Comparison of ENCODE assay signal across 11 cellular contexts in the genomic region with DNA sequence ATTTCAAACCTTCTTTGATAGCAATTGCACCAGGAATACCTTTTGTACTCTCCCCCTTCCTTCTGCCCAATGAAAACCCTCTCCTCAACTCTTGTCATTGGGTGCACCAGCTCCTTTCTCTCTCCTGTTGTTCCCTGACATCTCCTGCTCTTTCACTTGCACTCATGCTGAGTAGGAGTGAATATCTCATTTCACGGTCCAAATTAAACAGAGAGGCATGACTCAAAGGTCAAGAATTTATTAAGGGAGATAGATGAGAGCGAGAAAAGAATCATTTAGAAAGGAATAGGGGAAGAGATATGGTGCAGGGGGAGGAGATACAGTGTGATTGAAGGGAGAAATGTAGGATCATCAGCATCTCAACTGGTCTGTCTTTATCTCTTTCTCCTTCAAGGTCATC. TPM values are rescaled to one million over a fixed set of nuclear protein-coding genes. Genes with fewer than 3 reads are reported as not detected.
DNase-seq lines count a peak whose midpoint lies in the region; ATAC-seq and TF ChIP-seq lines count a peak whose summit lies in the region.
"Had no signal": no experiment of that assay in that cellular context is flagged by ENCODE, and none has a peak within 500 bp of the region (broad histone marks: within the 10 kb centered on the region; RNA-seq: fewer than 3 reads in every experiment).

No MANE protein-coding gene starts in this region.

- peak overlapping the region; percentile 4 for H3K27ac Mint-ChIP-seq in central memory CD8-positive, alpha-beta T cell (ENCODE audit: low read depth)
- peak overlapping the region in 6 of 9 donors; percentile 14 to 82 (median 60) for H3K27ac Mint-ChIP-seq in naive thymus-derived CD4-positive, alpha-beta T cell
- H3K27ac Mint-ChIP-seq in progenitor cell of endocrine pancreas: no peak overlapping the region

- H3K4me2 ChIP-seq in OCI-LY3 (ENCODE audit: low read length): no peak overlapping the region

- H3K4me3 Mint-ChIP-seq in central memory CD8-positive, alpha-beta T cell: no peak overlapping the region
- H3K4me3 Mint-ChIP-seq in naive thymus-derived CD4-positive, alpha-beta T cell: peak overlapping the region in 1 of 10 donors; percentile 6
- H3K4me3 Mint-ChIP-seq in progenitor cell of endocrine pancreas (ENCODE audit: low read depth): no peak overlapping the region

- no peak overlapping the region for H2AFZ ChIP-seq in OCI-LY3 (ENCODE audit: low read depth, low read length)

- no peaks in the 10 kb centered on the region for H4K20me1 ChIP-seq in OCI-LY3 (ENCODE audit: insufficient read depth, low read length)

- H3K4me3 ChIP-seq in OCI-LY3 (ENCODE audit: low read length): no peak overlapping the region
- H3K4me3 ChIP-seq in naive thymus-derived CD4-positive, alpha-beta T cell (ENCODE audit: low read length): no peak overlapping the region
- H3K4me3 ChIP-seq: gastroesophageal sphincter had no signal

- CTCF ChIA-PET in naive thymus-derived CD4-positive, alpha-beta T cell (lab: Charles Lee): no interaction called here

- intact Hi-C loops in naive thymus-derived CD4-positive, alpha-beta T cell (cut with micrococcal nuclease): loop anchor here (5.0 kb wide), 2 partner anchors 37 to 42 kb away; no protein-coding TSS in a partner anchor

- no peaks in the 10 kb centered on the region for H3K9me3 ChIP-seq in OCI-LY3 (ENCODE audit: insufficient read depth, low read length)
- no peaks in the 10 kb centered on the region for H3K9me3 ChIP-seq in naive thymus-derived CD4-positive, alpha-beta T cell (ENCODE audit: control insufficient read depth in 2 of 3, low read length in 3 of 3)
- H3K9me3 ChIP-seq: gastroesophageal sphincter had no signal

- peaks cover 54% of the 10 kb centered on the region for H3K4me1 Mint-ChIP-seq in central memory CD8-positive, alpha-beta T cell
- H3K4me1 Mint-ChIP-seq in naive thymus-derived CD4-positive, alpha-beta T cell: peaks cover 15 to 48% (median 28%) of the 10 kb centered on the region in 7 donors
- H3K4me1 Mint-ChIP-seq in progenitor cell of endocrine pancreas (ENCODE audit: low read depth): peaks cover 2% of the 10 kb centered on the region

- peaks cover 13% of the 10 kb centered on the region for H3K4me1 ChIP-seq in OCI-LY3 (ENCODE audit: low read length)
- peaks cover 0 to 12% of the 10 kb centered on the region in 2 donors for H3K4me1 ChIP-seq in naive thymus-derived CD4-positive, alpha-beta T cell (ENCODE audit: control insufficient read depth in 2 of 2, insufficient read depth in 2 of 2, low read length in 2 of 2)
- H3K4me1 ChIP-seq: gastroesophageal sphincter had no signal

- 0 out of 2 replicates have a peak overlapping the region, but pooled peaks have one; percentile 44 for H3K27ac ChIP-seq in OCI-LY3 (ENCODE audit: low read length)
- H3K27ac ChIP-seq in naive thymus-derived CD4-positive, alpha-beta T cell (ENCODE audit: low read depth, low read length): peak overlapping the region; percentile 9
- H3K27ac ChIP-seq: gastroesophageal sphincter had no signal

- ATAC-seq in central memory CD8-positive, alpha-beta T cell (replicated peaks; ENCODE audit: extremely low read depth, poor library complexity, severe bottlenecking): no peak
- ATAC-seq in naive thymus-derived CD4-positive, alpha-beta T cell: no peak
- no peak for ATAC-seq in GM18868 (IDR thresholded peaks at IDR 0.05; ENCODE audit: unreplicated experiment)
- ATAC-seq: gastroesophageal sphincter had no signal

- DNase-seq in DMS53 (lab: John Stamatoyannopoulos, UW) (peak; percentile 40), progenitor cell of endocrine pancreas (ENCODE audit: low spot score, unreplicated experiment) (no peak), SIG-M5 (lab: John Stamatoyannopoulos, UW) (no peak)
- no peak for DNase-seq in central memory CD8-positive, alpha-beta T cell (ENCODE audit: low spot score in 2 of 2)
- DNase-seq in naive thymus-derived CD4-positive, alpha-beta T cell: no peak
- DNase-seq: DMS 273 treated with DMSO at 0.1 percent for 48 hours, NCI-H187 treated with DMSO at 0.1 percent for 48 hours, T-helper 9 cell had no signal

- no peak for TF ChIP-seq CTCF in OCI-LY3 (IDR thresholded peaks at IDR 0.05; ENCODE audit: low read depth, low read length)
- no peak for TF ChIP-seq CTCF in progenitor cell of endocrine pancreas (IDR thresholded peaks at IDR 0.05; ENCODE audit: unreplicated experiment)

- H3K36me3 Mint-ChIP-seq in central memory CD8-positive, alpha-beta T cell (ENCODE audit: insufficient read depth): peaks cover 67% of the 10 kb centered on the region
- H3K36me3 Mint-ChIP-seq in naive thymus-derived CD4-positive, alpha-beta T cell: peaks cover 23 to 62% (median 50%) of the 10 kb centered on the region in 5 donors
- H3K36me3 Mint-ChIP-seq in progenitor cell of endocrine pancreas (ENCODE audit: insufficient read depth): peaks cover 2% of the 10 kb centered on the region

- H3K79me2 ChIP-seq in OCI-LY3 (ENCODE audit: low read length): no peaks in the 10 kb centered on the region

- H3K27me3 ChIP-seq in OCI-LY3 (ENCODE audit: low read depth, low read length): no peaks in the 10 kb centered on the region
- H3K27me3 ChIP-seq in naive thymus-derived CD4-positive, alpha-beta T cell (ENCODE audit: control insufficient read depth in 2 of 2, insufficient read depth in 2 of 2, low read length in 2 of 2): no peaks in the 10 kb centered on the region
- H3K27me3 ChIP-seq: gastroesophageal sphincter had no signal

- H3K36me3 ChIP-seq in OCI-LY3 (replicated peaks; ENCODE audit: low read depth, low read length): peaks cover 85% of the 10 kb centered on the region
- peaks cover 18 to 63% (median 54%) of the 10 kb centered on the region in 3 experiments for H3K36me3 ChIP-seq in naive thymus-derived CD4-positive, alpha-beta T cell (ENCODE audit: control insufficient read depth in 2 of 3, insufficient read depth in 3 of 3, low read length in 3 of 3)

- H3K9ac ChIP-seq in OCI-LY3 (ENCODE audit: low read length): no peak overlapping the region

- H3K9me3 Mint-ChIP-seq in central memory CD8-positive, alpha-beta T cell: no peaks in the 10 kb centered on the region
- H3K9me3 Mint-ChIP-seq in naive thymus-derived CD4-positive, alpha-beta T cell: no peaks in the 10 kb centered on the region
- no peaks in the 10 kb centered on the region for H3K9me3 Mint-ChIP-seq in progenitor cell of endocrine pancreas (ENCODE audit: low read depth)

- POLR2A ChIA-PET in naive thymus-derived CD4-positive, alpha-beta T cell (lab: Charles Lee): no interaction called here

- no peaks in the 10 kb centered on the region for H3K27me3 Mint-ChIP-seq in central memory CD8-positive, alpha-beta T cell
- no peaks in the 10 kb centered on the region for H3K27me3 Mint-ChIP-seq in naive thymus-derived CD4-positive, alpha-beta T cell
- no peaks in the 10 kb centered on the region for H3K27me3 Mint-ChIP-seq in progenitor cell of endocrine pancreas

RNA-seq across cellular contexts. Expression of a gene that starts 22.1 kb away (rescaled TPM):
- 1 to 10 TPM in 2 of 5 experiments, under 1 TPM in 2, not detected in 1; 0.32 to 8.8 (median 2.1) TPM for total RNA-seq in naive thymus-derived CD4-positive, alpha-beta T cell
- polyA plus RNA-seq in naive thymus-derived CD4-positive, alpha-beta T cell: not detected
- total RNA-seq in progenitor cell of endocrine pancreas: 2.0 and 2.1 TPM in 2 replicates

RNA-seq across cellular contexts. Expression of a gene that starts 44.7 kb away (rescaled TPM):
- 100 to 1,000 TPM in 2 of 5 experiments, 10 to 100 TPM in 3; 42.4 to 307 (median 96.0) TPM for total RNA-seq in naive thymus-derived CD4-positive, alpha-beta T cell
- polyA plus RNA-seq in naive thymus-derived CD4-positive, alpha-beta T cell: 10 to 100 TPM; 46.1 to 48.0 TPM
- total RNA-seq in progenitor cell of endocrine pancreas: 8.9 and 9.5 TPM in 2 replicates
